ENCODE assay signal across 10 cellular contexts in the genomic region with DNA sequence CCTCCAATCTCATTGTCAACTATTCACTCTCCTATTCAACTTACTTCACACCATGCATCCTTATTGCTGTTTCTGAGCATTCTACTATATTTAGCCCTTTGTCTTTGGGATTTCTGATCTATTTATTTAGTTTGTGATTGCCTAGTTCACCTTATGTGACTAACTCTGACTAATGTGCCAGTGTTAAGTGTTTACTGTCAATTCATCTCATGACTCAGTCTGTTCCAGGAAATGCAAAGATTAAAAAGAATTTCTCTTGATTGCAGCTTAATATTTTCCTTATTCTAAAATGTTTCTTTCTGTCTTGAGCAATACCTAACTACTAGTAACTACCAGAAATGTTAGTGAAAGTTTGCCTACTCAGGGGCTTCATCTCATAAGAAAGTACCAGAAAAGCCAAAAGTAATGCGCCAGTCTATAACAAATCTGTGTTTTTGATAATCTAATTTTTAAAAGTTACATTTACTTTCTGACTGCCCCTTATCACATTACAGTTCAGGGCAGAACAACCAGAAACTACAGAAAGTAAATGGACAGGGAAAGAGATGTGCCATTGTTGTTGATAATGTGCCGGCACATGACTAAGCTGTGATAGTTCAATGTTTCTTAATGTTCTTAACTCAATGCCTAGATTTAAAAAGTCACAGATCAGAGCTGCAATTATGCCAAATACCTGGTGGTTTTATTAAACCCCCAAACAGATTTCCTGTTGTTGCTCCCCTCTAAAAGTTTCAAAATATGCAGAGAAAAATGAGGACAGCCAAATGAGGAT.
A peak's percentile ranks its signal among the peaks of the same experiment; 100 is the strongest.
DNase-seq lines count a peak whose midpoint lies in the region; ATAC-seq and TF ChIP-seq lines count a peak whose summit lies in the region.
"Had no signal": no experiment of that assay in that cellular context is flagged by ENCODE, and none has a peak within 500 bp of the region (broad histone marks: within the 10 kb centered on the region; RNA-seq: fewer than 3 reads in every experiment).

No MANE protein-coding gene starts in this region.

- H4K20me1 ChIP-seq in fibroblast of lung (ENCODE audit: control insufficient read depth, extremely low read depth, insufficient read depth, low read length): no peaks in the 10 kb centered on the region

- peak; percentile 56 for ATAC-seq in Panc1
- ATAC-seq in HG03469 (IDR thresholded peaks at IDR 0.05; ENCODE audit: unreplicated experiment): no peak
- no peak for ATAC-seq in HG02759 (IDR thresholded peaks at IDR 0.05; ENCODE audit: unreplicated experiment)

- no peaks in the 10 kb centered on the region for H3K36me3 ChIP-seq in Panc1 (ENCODE audit: control insufficient read depth, insufficient read depth, low read length)
- H3K36me3 ChIP-seq in fibroblast of lung (ENCODE audit: control insufficient read depth, insufficient read depth, low read length): no peaks in the 10 kb centered on the region

- intact Hi-C loops in Panc1 (cut with micrococcal nuclease; ENCODE audit: unreplicated experiment): no loop called here

- H2AFZ ChIP-seq in fibroblast of lung (ENCODE audit: low read length): no peak overlapping the region

- CTCF ChIA-PET in Panc1 (lab: Charles Lee): no interaction called here

- TF ChIP-seq CTCF in Panc1 (IDR thresholded peaks at IDR 0.05) (no peak), fibroblast of lung (conservative IDR thresholded peaks at IDR 0.05 in 1 of 2, IDR thresholded peaks at IDR 0.05 in 1 of 2; ENCODE audit: low read depth in 1 of 2, low read length in 2 of 2) (no peak)

- H3K27ac ChIP-seq in Panc1 (ENCODE audit: low read length) (no peak overlapping the region), fibroblast of lung (ENCODE audit: insufficient read depth, low read length) (peak overlapping the region; percentile 23)

- H3K4me3 ChIP-seq in Panc1 (ENCODE audit: low read depth in 2 of 2, low read length in 2 of 2) (no peak overlapping the region), fibroblast of lung (replicated peaks in 1 of 4; ENCODE audit: control extremely low read depth in 1 of 4, insufficient read depth in 1 of 4, low read depth in 3 of 4, low read length in 4 of 4) (no peak overlapping the region), skeletal muscle cell (ENCODE audit: low read depth, low read length) (no peak overlapping the region)

- H3K4me2 ChIP-seq in fibroblast of lung (ENCODE audit: extremely low read depth, insufficient read depth, low read length): peak overlapping the region; percentile 49

- POLR2A ChIA-PET in Panc1 (lab: Charles Lee): no interaction called here

- in situ Hi-C loops in Panc1 (cut with HindIII; ENCODE audit: low pct_unique_long_range_greater_than_20kb, low sequenced_read_pairs): no loop called here

- H3K9ac ChIP-seq in fibroblast of lung (ENCODE audit: insufficient read depth, low read length): no peak overlapping the region

- H3K9me3 ChIP-seq in Panc1 (ENCODE audit: control insufficient read depth, insufficient read depth, low read depth, low read length) (no peaks in the 10 kb centered on the region), fibroblast of lung (ENCODE audit: control insufficient read depth, insufficient read depth, low read depth, low read length) (no peaks in the 10 kb centered on the region)

- no peaks in the 10 kb centered on the region for H3K79me2 ChIP-seq in fibroblast of lung (ENCODE audit: control insufficient read depth, insufficient read depth, low read length)

- DNase-seq in GM03348 (ENCODE audit: low spot score) (peak; percentile 41), Panc1 (ENCODE audit: low read depth, low spot score) (peak; percentile 52), fibroblast of lung (ENCODE audit: low read depth in 2 of 2) (peak; percentile 81 to 90), skeletal muscle cell (ENCODE audit: low read depth) (peak; percentile 63), retina (no peak)
- DNase-seq: NK-92 treated with Interleukin-12 subunit alpha and Interleukin-12 subunit beta, amount 100 ng/mL, for 24 hours; stimulated activated CD4-positive, alpha-beta T cell treated with anti-CD3 and anti-CD28 coated beads, Interleukin-15, amount 100 ng/mL, for 24 hours; substantia nigra had no signal

- H3K4me1 ChIP-seq in Panc1 (ENCODE audit: control insufficient read depth, insufficient read depth, low read length) (no peaks in the 10 kb centered on the region), fibroblast of lung (ENCODE audit: control insufficient read depth, extremely low read depth, insufficient read depth, low read length) (peaks cover 4% of the 10 kb centered on the region)

- H3K27me3 ChIP-seq in Panc1 (ENCODE audit: control insufficient read depth, insufficient read depth, low read length) (no peaks in the 10 kb centered on the region), fibroblast of lung (ENCODE audit: control insufficient read depth, insufficient read depth, low read length) (no peaks in the 10 kb centered on the region)

- no TSS peak for BruUV-seq in Panc1 (replicated peaks; lab: Mats Ljungman, UMichigan)
